Comparison of ENCODE assay signal across 8 cellular contexts in the genomic region with DNA sequence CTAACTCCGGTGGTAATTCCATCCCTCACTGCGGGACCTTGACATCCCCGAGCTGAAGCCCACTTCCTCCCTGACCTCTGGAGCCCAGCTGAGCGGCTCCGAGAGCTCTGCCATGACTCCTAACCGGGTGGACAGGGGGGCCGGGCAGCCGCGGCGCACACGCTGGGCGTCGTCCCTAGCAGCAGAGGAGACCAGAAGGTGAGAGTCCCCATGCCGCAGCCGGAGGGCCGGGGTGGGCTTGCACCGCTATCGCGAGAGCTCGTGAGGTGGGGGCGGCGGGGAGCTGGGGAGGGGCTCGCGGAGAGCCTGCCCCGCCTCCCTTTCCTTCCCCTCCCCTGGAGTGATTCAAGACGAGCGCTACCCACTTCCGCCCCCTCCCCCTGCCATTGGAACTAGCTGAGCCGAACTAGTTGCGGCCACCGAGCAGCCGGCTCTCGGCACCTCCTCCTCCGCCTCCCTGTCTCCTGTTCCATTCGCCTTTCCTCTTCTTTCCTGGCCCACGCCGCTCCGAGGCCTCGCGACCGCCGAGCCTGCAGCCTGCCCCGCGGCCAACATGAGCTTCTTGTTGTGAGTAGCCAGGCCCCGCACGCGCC. TPM values are rescaled to one million over a fixed set of nuclear protein-coding genes. Genes with fewer than 3 reads are reported as not detected.
DNase-seq lines count a peak whose midpoint lies in the region; ATAC-seq and TF ChIP-seq lines count a peak whose summit lies in the region.

TSS of gene MOB1B (plus strand) at position 386 of the 593 bp plus-strand sequence. CDS start at position 554, 168 bp downstream.

- WGBS in mesenchymal stem cell: under 1% methylated on average over 42 of the region's 47 CpGs

- CTCF ChIA-PET in CD8-positive, alpha-beta T cell (lab: Charles Lee): interaction anchor here (0.6 to 2.1 kb wide), 7 partner anchors 10 to 1720 kb away, joined by 3 to 19 read pairs (median 4); partner anchors contain the start of gene GRSF1
- CTCF ChIA-PET in activated CD8-positive, alpha-beta memory T cell treated with anti-CD3 and anti-CD28 coated beads for 36 hours (lab: Charles Lee): interaction anchor here (1.0 to 1.7 kb wide), 4 partner anchors 63 to 287 kb away, joined by 3 to 4 read pairs (median 4); partner anchors contain the start of gene GRSF1

- intact Hi-C loops in CD8-positive, alpha-beta T cell (cut with DNase I, micrococcal nuclease): loop anchor here (1.0 to 10.0 kb wide), 7 partner anchors 63 to 1147 kb away; partner anchors contain the start of genes DCK (in 2 of the 2), GRSF1 (in 2 of the 2) and UTP3 (in 2 of the 2)

- H3K4me1 Mint-ChIP-seq in CD8-positive, alpha-beta T cell (ENCODE audit: low read depth): peaks cover 36% of the 10 kb centered on the region
- peaks cover 20 to 23% of the 10 kb centered on the region in 2 donors for H3K4me1 Mint-ChIP-seq in effector memory CD8-positive, alpha-beta T cell (ENCODE audit: low read depth in 2 of 2)

- no peaks in the 10 kb centered on the region for H3K9me3 Mint-ChIP-seq in CD8-positive, alpha-beta T cell
- H3K9me3 Mint-ChIP-seq in effector memory CD8-positive, alpha-beta T cell: no peaks in the 10 kb centered on the region

- no peaks in the 10 kb centered on the region for H3K27me3 ChIP-seq in CD8-positive, alpha-beta T cell (ENCODE audit: insufficient read depth, low read length)
- H3K27me3 ChIP-seq in mesenchymal stem cell (ENCODE audit: control insufficient read depth in 1 of 2, insufficient read depth in 1 of 2, low read length in 2 of 2): no peaks in the 10 kb centered on the region

- peak within 1 kb of the TSS; percentile 86 for H3K27ac Mint-ChIP-seq in CD8-positive, alpha-beta T cell
- peak within 1 kb of the TSS; percentile 93 to 96 for H3K27ac Mint-ChIP-seq in effector memory CD8-positive, alpha-beta T cell

- no peaks in the 10 kb centered on the region for H3K9me3 ChIP-seq in CD8-positive, alpha-beta T cell (ENCODE audit: low read length)
- H3K9me3 ChIP-seq in mesenchymal stem cell (ENCODE audit: control insufficient read depth, low read length): no peaks in the 10 kb centered on the region

- no peak within 1 kb of the TSS for H3K23ac ChIP-seq in mesenchymal stem cell (ENCODE audit: low read length in 2 of 2)

- DNase-seq in CD8-positive, alpha-beta T cell: peak; percentile 62 to 90 (median 83)
- DNase-seq in NK-92 treated with Interleukin-12 subunit alpha and Interleukin-12 subunit beta, amount 100 ng/mL, for 24 hours (lab: John Stamatoyannopoulos, UW): peak; percentile 62
- DNase-seq in effector memory CD8-positive, alpha-beta T cell: peak; percentile 69 to 76 (median 75)
- DNase-seq in mesenchymal stem cell: peak; percentile 91
- DNase-seq in stimulated activated CD8-positive, alpha-beta memory T cell treated with anti-CD3 and anti-CD28 coated beads, Interleukin-12 subunit alpha, Interleukin-12 subunit beta, amount 100 ng/mL, for 4 hours (ENCODE audit: low read depth): peak; percentile 71

- H3K4me3 ChIP-seq in CD8-positive, alpha-beta T cell (ENCODE audit: low read depth, low read length): peak within 1 kb of the TSS; percentile 86
- H3K4me3 ChIP-seq in mesenchymal stem cell (ENCODE audit: insufficient read depth in 1 of 2, low read depth in 1 of 2, low read length in 2 of 2): peak within 1 kb of the TSS; percentile 85 to 96

- peak within 1 kb of the TSS; percentile 88 for H3K9ac ChIP-seq in mesenchymal stem cell (ENCODE audit: low read length)

- peak within 1 kb of the TSS; percentile 96 for H2BK120ac ChIP-seq in mesenchymal stem cell (ENCODE audit: low read depth, low read length)

- H3K4ac ChIP-seq in mesenchymal stem cell (ENCODE audit: low read depth in 1 of 2, low read length in 2 of 2): peak within 1 kb of the TSS; percentile 35 to 69

- no peak within 1 kb of the TSS for H2BK5ac ChIP-seq in mesenchymal stem cell (ENCODE audit: low read depth, low read length, poor library complexity, severe bottlenecking)

- peak; percentile 95 for ATAC-seq in CD8-positive, alpha-beta T cell
- ATAC-seq in GM19395 (IDR thresholded peaks at IDR 0.05; ENCODE audit: unreplicated experiment): peak; percentile 88
- peak; percentile 82 for ATAC-seq in HG03565 (IDR thresholded peaks at IDR 0.05; ENCODE audit: unreplicated experiment)
- ATAC-seq in effector memory CD8-positive, alpha-beta T cell (replicated peaks): peak; percentile 94

- H3K27me3 Mint-ChIP-seq in CD8-positive, alpha-beta T cell (ENCODE audit: low read depth): no peaks in the 10 kb centered on the region
- H3K27me3 Mint-ChIP-seq in effector memory CD8-positive, alpha-beta T cell: no peaks in the 10 kb centered on the region

- POLR2A ChIA-PET in CD8-positive, alpha-beta T cell (lab: Charles Lee): interaction anchor here (0.8 to 1.5 kb wide), 11 partner anchors 14 to 278 kb away, joined by 3 to 15 read pairs (median 4); partner anchors contain the start of genes GRSF1 and RUFY3
- POLR2A ChIA-PET in activated CD8-positive, alpha-beta memory T cell treated with anti-CD3 and anti-CD28 coated beads for 36 hours (lab: Charles Lee): interaction anchor here (0.6 to 1.8 kb wide), 6 partner anchors 9 to 197 kb away, joined by 3 to 13 read pairs (median 4); partner anchors contain the start of genes DCK and GRSF1

- TF ChIP-seq CTCF in CD8-positive, alpha-beta T cell (IDR thresholded peaks at IDR 0.05): peak; percentile 39

- H3K4me2 ChIP-seq in mesenchymal stem cell (ENCODE audit: low read length, poor library complexity, severe bottlenecking): peak within 1 kb of the TSS; percentile 85

- H4K8ac ChIP-seq in mesenchymal stem cell (ENCODE audit: low read length): peak within 1 kb of the TSS; percentile 95

- peak within 1 kb of the TSS; percentile 99 for H2AFZ ChIP-seq in mesenchymal stem cell (ENCODE audit: low read depth, low read length)

- H3K14ac ChIP-seq in mesenchymal stem cell (ENCODE audit: low read length in 2 of 2): peak within 1 kb of the TSS; percentile 16 to 89

- peaks cover 19% of the 10 kb centered on the region for H3K4me1 ChIP-seq in CD8-positive, alpha-beta T cell (ENCODE audit: insufficient read depth, low read length)
- H3K4me1 ChIP-seq in mesenchymal stem cell (ENCODE audit: control insufficient read depth, insufficient read depth, low read depth, low read length): peaks cover 4% of the 10 kb centered on the region

- H2BK15ac ChIP-seq in mesenchymal stem cell (ENCODE audit: low read depth, poor library complexity, severe bottlenecking): peak within 1 kb of the TSS; percentile 82

- H2BK12ac ChIP-seq in mesenchymal stem cell (ENCODE audit: low read length in 2 of 2): peak within 1 kb of the TSS; percentile 15 to 84

- H4K91ac ChIP-seq in mesenchymal stem cell (ENCODE audit: low read length): peak within 1 kb of the TSS; percentile 96

- peak within 1 kb of the TSS; percentile 88 to 90 for H3K18ac ChIP-seq in mesenchymal stem cell (ENCODE audit: low read depth in 1 of 2, low read length in 2 of 2)

- peaks cover 20% of the 10 kb centered on the region for H3K36me3 Mint-ChIP-seq in CD8-positive, alpha-beta T cell
- H3K36me3 Mint-ChIP-seq in effector memory CD8-positive, alpha-beta T cell (ENCODE audit: insufficient read depth): peaks cover 4% of the 10 kb centered on the region

- H2AK5ac ChIP-seq in mesenchymal stem cell (ENCODE audit: low read length, severe bottlenecking): no peak within 1 kb of the TSS

- H3K79me1 ChIP-seq in mesenchymal stem cell (replicated peaks; ENCODE audit: low read length, poor library complexity, severe bottlenecking): peaks cover 4% of the 10 kb centered on the region

- H3K27ac ChIP-seq in CD8-positive, alpha-beta T cell (ENCODE audit: low read depth, low read length): peak within 1 kb of the TSS; percentile 40
- H3K27ac ChIP-seq in mesenchymal stem cell (ENCODE audit: low read length, poor library complexity, severe bottlenecking): peak within 1 kb of the TSS; percentile 76

- H3K4me3 Mint-ChIP-seq in CD8-positive, alpha-beta T cell: peak within 1 kb of the TSS; percentile 99
- peak within 1 kb of the TSS; percentile 99 for H3K4me3 Mint-ChIP-seq in effector memory CD8-positive, alpha-beta T cell

- H3K36me3 ChIP-seq in CD8-positive, alpha-beta T cell (ENCODE audit: insufficient read depth, low read length): no peaks in the 10 kb centered on the region
- H3K36me3 ChIP-seq in mesenchymal stem cell (ENCODE audit: control insufficient read depth in 1 of 2, insufficient read depth in 2 of 2, low read depth in 1 of 2, low read length in 2 of 2): peaks cover 9 to 19% of the 10 kb centered on the region in 2 experiments

RNA-seq across cellular contexts. Expression of gene MOB1B, which starts in this region (rescaled TPM):
- 10 to 100 TPM in 1 of 2 experiments, 1 to 10 TPM in 1; 9.7 to 11.1 TPM for total RNA-seq in CD8-positive, alpha-beta T cell
- total RNA-seq in activated CD8-positive, alpha-beta memory T cell treated with anti-CD3 and anti-CD28 coated beads for 36 hours: 10 to 100 TPM; 20.3 to 20.5 TPM
- polyA plus RNA-seq in mesenchymal stem cell (2013, experiment 1 of 2): 11.2 TPM
- polyA plus RNA-seq in mesenchymal stem cell (2013, experiment 2 of 2): 11.7 TPM

Comparison
In these comparisons a context has a peak if more than half of its experiments do, and no peak if none do; other contexts are left out.
1. Peak in every context shown above with its lines: DNase-seq, ATAC-seq, H3K4me3 ChIP-seq and H3K27ac ChIP-seq.